28 cellular contexts compared by ENCODE assay signal in the genomic region with DNA sequence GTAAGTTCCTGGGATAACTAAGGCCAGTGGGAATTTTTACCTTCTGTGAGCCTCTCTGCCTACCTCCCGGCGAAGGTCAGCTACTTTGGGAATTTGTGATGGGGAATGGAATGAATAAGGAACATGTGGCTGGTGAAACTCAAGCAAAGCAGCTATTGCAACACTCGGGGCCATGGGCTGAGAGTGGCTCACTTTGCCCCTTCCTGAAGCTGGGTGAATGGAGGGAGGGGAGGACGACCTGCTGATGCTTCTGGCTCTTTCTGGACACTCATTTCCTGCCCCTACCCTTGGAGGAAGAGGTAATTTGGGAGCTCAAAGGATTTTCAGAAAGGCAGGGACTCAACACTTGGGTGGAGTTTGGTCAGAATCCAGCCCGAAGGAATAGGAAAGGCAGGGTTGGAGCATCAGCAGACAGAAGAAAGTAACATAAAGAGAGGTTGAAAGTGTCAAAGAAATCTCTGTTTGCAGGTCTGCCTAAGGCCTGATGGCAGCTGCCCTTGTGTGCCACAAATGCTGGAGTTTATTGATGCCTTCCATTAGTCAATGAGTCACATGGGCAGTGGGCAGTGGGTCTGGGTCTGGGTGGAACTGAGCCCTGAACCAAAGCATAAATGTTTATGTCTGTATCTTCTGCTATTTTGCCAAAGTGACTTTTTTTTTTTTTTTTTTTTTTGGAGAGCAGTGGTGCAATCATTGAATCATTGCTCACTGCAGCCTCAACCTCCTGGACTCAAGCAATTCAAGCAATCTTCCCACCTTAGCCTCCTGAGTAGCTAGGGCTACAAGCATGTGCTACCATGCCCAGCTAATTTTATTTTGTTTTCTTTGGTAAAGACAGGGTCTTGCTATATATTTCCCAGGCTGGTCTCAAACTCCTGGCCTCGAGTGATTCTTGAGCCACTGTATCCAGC. TPM values are rescaled to one million over a fixed set of nuclear protein-coding genes. Genes with fewer than 3 reads are reported as not detected.
DNase-seq lines count a peak whose midpoint lies in the region; ATAC-seq and TF ChIP-seq lines count a peak whose summit lies in the region.
"Had no signal": no experiment of that assay in that cellular context is flagged by ENCODE, and none has a peak within 500 bp of the region (broad histone marks: within the 10 kb centered on the region; RNA-seq: fewer than 3 reads in every experiment).

No MANE protein-coding gene starts in this region.

- H4K8ac ChIP-seq in trophoblast cell (ENCODE audit: low read depth, low read length): no peak overlapping the region

- peak; percentile 38 for DNase-seq in GM23248
- peak; percentile 19 for DNase-seq in MV-4-11 (lab: John Stamatoyannopoulos, UW)
- DNase-seq in choroid plexus epithelial cell (ENCODE audit: low read depth): peak; percentile 27
- DNase-seq in trophoblast cell: peak; percentile 18 to 48
- no peak for DNase-seq in OCI-M2 (lab: John Stamatoyannopoulos, UW; ENCODE audit: unreplicated experiment)
- no peak for DNase-seq in natural killer cell treated with Interleukin-12 subunit alpha and Interleukin-12 subunit beta and Interleukin-15 and Interleukin-18, amount 100 ng/mL, for 72 hours (ENCODE audit: low spot score)
- DNase-seq: activated CD4-positive, alpha-beta memory T cell treated with anti-CD3 and anti-CD28 coated beads for 36 hours; activated T-cell treated with anti-CD3 and anti-CD28 coated beads for 4 hours; aorta; BE2C; DMS 273 treated with DMSO at 0.1 percent for 48 hours; GDM1; KG1; left colon; NCI-H1417 treated with DMSO at 0.1 percent for 48 hours; NCI-H748 treated with DMSO at 0.1 percent for 48 hours; PC-3; SIG-M5; stimulated activated CD4-positive, alpha-beta T cell treated with anti-CD3 and anti-CD28 coated beads, Interleukin-4, amount 100 ng/mL, for 1 hour; stimulated activated naive CD8-positive, alpha-beta T cell treated with anti-CD3 and anti-CD28 coated beads, Interleukin-15, amount 100 ng/mL, for 72 hours; T-helper 17 cell; WERI-Rb-1 had no signal

- no peaks in the 10 kb centered on the region for H3K9me3 Mint-ChIP-seq in natural killer cell treated with Interleukin-12 subunit alpha and Interleukin-12 subunit beta and Interleukin-15 and Interleukin-18, amount 100 ng/mL, for 72 hours
- H3K9me3 Mint-ChIP-seq: activated CD4-positive, alpha-beta memory T cell treated with anti-CD3 and anti-CD28 coated beads for 36 hours; stimulated activated naive CD8-positive, alpha-beta T cell treated with anti-CD3 and anti-CD28 coated beads, Interleukin-15, amount 100 ng/mL, for 72 hours; type B pancreatic cell had no signal

- H3K4me1 ChIP-seq in GM23248 (ENCODE audit: insufficient read depth): 0 out of 2 replicates have a peak, but pooled peaks cover 5% of the 10 kb centered on the region
- H3K4me1 ChIP-seq in trophoblast cell (ENCODE audit: control insufficient read depth in 1 of 2, insufficient read depth in 2 of 2, low read length in 2 of 2): no peaks in the 10 kb centered on the region
- H3K4me1 ChIP-seq: BE2C, gastroesophageal sphincter, prostate gland had no signal

- H3K4me3 ChIP-seq in GM23248: no peak overlapping the region
- no peak overlapping the region for H3K4me3 ChIP-seq in choroid plexus epithelial cell (ENCODE audit: low read depth, low read length)
- no peak overlapping the region for H3K4me3 ChIP-seq in trophoblast cell (ENCODE audit: low read depth, low read length)
- H3K4me3 ChIP-seq: gastroesophageal sphincter, prostate gland, smooth muscle cell had no signal

- H3K79me2 ChIP-seq in GM23248 (ENCODE audit: insufficient read depth): no peaks in the 10 kb centered on the region
- no peaks in the 10 kb centered on the region for H3K79me2 ChIP-seq in trophoblast cell (ENCODE audit: control insufficient read depth, insufficient read depth, low read length, poor library complexity)

- no peak for ATAC-seq in natural killer cell treated with Interleukin-12 subunit alpha and Interleukin-12 subunit beta and Interleukin-15 and Interleukin-18, amount 100 ng/mL, for 72 hours
- ATAC-seq in HG03439 (IDR thresholded peaks at IDR 0.05; ENCODE audit: unreplicated experiment): no peak
- ATAC-seq: gastroesophageal sphincter; left colon; PC-3; stimulated activated naive CD8-positive, alpha-beta T cell treated with anti-CD3 and anti-CD28 coated beads, Interleukin-15, amount 100 ng/mL, for 72 hours; T-helper 17 cell had no signal

- H2AFZ ChIP-seq in GM23248 (no peak overlapping the region), trophoblast cell (ENCODE audit: insufficient read depth, low read length, poor library complexity) (no peak overlapping the region)

- H3K27me3 Mint-ChIP-seq in natural killer cell treated with Interleukin-12 subunit alpha and Interleukin-12 subunit beta and Interleukin-15 and Interleukin-18, amount 100 ng/mL, for 72 hours: peaks cover 13 to 17% of the 10 kb centered on the region in 2 donors
- H3K27me3 Mint-ChIP-seq: activated CD4-positive, alpha-beta memory T cell treated with anti-CD3 and anti-CD28 coated beads for 36 hours; stimulated activated naive CD8-positive, alpha-beta T cell treated with anti-CD3 and anti-CD28 coated beads, Interleukin-15, amount 100 ng/mL, for 72 hours; T-helper 17 cell; type B pancreatic cell had no signal

- no peaks in the 10 kb centered on the region for H3K36me3 ChIP-seq in GM23248 (ENCODE audit: low read depth)
- H3K36me3 ChIP-seq in trophoblast cell (ENCODE audit: control insufficient read depth in 1 of 2, insufficient read depth in 2 of 2, low read length in 2 of 2): no peaks in the 10 kb centered on the region
- H3K36me3 ChIP-seq: BE2C, gastroesophageal sphincter, prostate gland, WERI-Rb-1 had no signal

- no peak overlapping the region for H3K14ac ChIP-seq in trophoblast cell (ENCODE audit: low read length)

- no peak overlapping the region for H3K27ac ChIP-seq in GM23248
- no peak overlapping the region for H3K27ac ChIP-seq in trophoblast cell (ENCODE audit: low read depth, low read length)
- H3K27ac ChIP-seq: gastroesophageal sphincter, prostate gland, WERI-Rb-1 had no signal

- no peak overlapping the region for H3K27ac Mint-ChIP-seq in natural killer cell treated with Interleukin-12 subunit alpha and Interleukin-12 subunit beta and Interleukin-15 and Interleukin-18, amount 100 ng/mL, for 72 hours
- H3K27ac Mint-ChIP-seq: activated CD4-positive, alpha-beta memory T cell treated with anti-CD3 and anti-CD28 coated beads for 36 hours; stimulated activated naive CD8-positive, alpha-beta T cell treated with anti-CD3 and anti-CD28 coated beads, Interleukin-15, amount 100 ng/mL, for 72 hours; T-helper 17 cell; type B pancreatic cell had no signal

- H3K9ac ChIP-seq in GM23248 (no peak overlapping the region), trophoblast cell (ENCODE audit: low read length) (peak overlapping the region; percentile 38)

- WGBS in GM23248 (ENCODE audit: low coverage in 1 of 2, low lambda C conversion rate in 2 of 2, missing lambda C conversion rate in 2 of 2), 2 experiments: 50 to 51% methylated on average over 6 of the region's 6 CpGs
- WGBS in trophoblast cell (ENCODE audit: extremely low coverage, insufficient coverage, insufficient read length): no CpG with 5 or more reads among the region's 6 CpGs

- H3K4me3 Mint-ChIP-seq in natural killer cell treated with Interleukin-12 subunit alpha and Interleukin-12 subunit beta and Interleukin-15 and Interleukin-18, amount 100 ng/mL, for 72 hours: no peak overlapping the region
- H3K4me3 Mint-ChIP-seq: activated CD4-positive, alpha-beta memory T cell treated with anti-CD3 and anti-CD28 coated beads for 36 hours; stimulated activated naive CD8-positive, alpha-beta T cell treated with anti-CD3 and anti-CD28 coated beads, Interleukin-15, amount 100 ng/mL, for 72 hours; T-helper 17 cell; type B pancreatic cell had no signal

- no peak overlapping the region for H2BK12ac ChIP-seq in trophoblast cell (ENCODE audit: low read length)

- H2AK5ac ChIP-seq in trophoblast cell (ENCODE audit: low read length): no peak overlapping the region

- H3K4me1 Mint-ChIP-seq in natural killer cell treated with Interleukin-12 subunit alpha and Interleukin-12 subunit beta and Interleukin-15 and Interleukin-18, amount 100 ng/mL, for 72 hours (ENCODE audit: low read depth in 2 of 2): no peaks in the 10 kb centered on the region
- H3K4me1 Mint-ChIP-seq: stimulated activated naive CD8-positive, alpha-beta T cell treated with anti-CD3 and anti-CD28 coated beads, Interleukin-15, amount 100 ng/mL, for 72 hours had no signal

- H3K9me3 ChIP-seq in GM23248 (ENCODE audit: low read depth): no peaks in the 10 kb centered on the region
- peaks cover 4% of the 10 kb centered on the region for H3K9me3 ChIP-seq in trophoblast cell (ENCODE audit: insufficient read depth, low read depth, low read length)
- H3K9me3 ChIP-seq: BE2C, gastroesophageal sphincter, prostate gland had no signal

- H3K4me2 ChIP-seq in GM23248 (ENCODE audit: unreplicated experiment) (no peak overlapping the region), trophoblast cell (ENCODE audit: low read length) (no peak overlapping the region)
- H3K4me2 ChIP-seq: smooth muscle cell had no signal

- no peak for TF ChIP-seq CTCF in choroid plexus epithelial cell (conservative IDR thresholded peaks at IDR 0.05; ENCODE audit: low read depth, low read length)

- H3K27me3 ChIP-seq in GM23248 (replicated peaks; ENCODE audit: insufficient read depth) (peaks cover 44% of the 10 kb centered on the region), trophoblast cell (ENCODE audit: insufficient read depth, low read length) (no peaks in the 10 kb centered on the region)
- H3K27me3 ChIP-seq: BE2C had no signal

- H3K18ac ChIP-seq in trophoblast cell (ENCODE audit: low read length): no peak overlapping the region

- no peak overlapping the region for H2BK5ac ChIP-seq in trophoblast cell (ENCODE audit: low read depth, low read length, poor library complexity)

- H4K12ac ChIP-seq in trophoblast cell (ENCODE audit: low read depth, low read length): no peak overlapping the region

- H4K91ac ChIP-seq in trophoblast cell (ENCODE audit: low read depth, low read length): no peak overlapping the region

- H3K9me2 ChIP-seq in GM23248 (ENCODE audit: insufficient read depth): no peaks in the 10 kb centered on the region

- H3K23ac ChIP-seq in trophoblast cell (ENCODE audit: low read length): peak overlapping the region; percentile 61

- in situ Hi-C loops in GM23248 (cut with MboI): no loop called here

- no peak overlapping the region for H3K4ac ChIP-seq in trophoblast cell (ENCODE audit: low read depth, low read length)

- no peaks in the 10 kb centered on the region for H4K20me1 ChIP-seq in GM23248 (ENCODE audit: insufficient read depth)

- H2BK120ac ChIP-seq in trophoblast cell (ENCODE audit: insufficient read depth, low read length, poor library complexity): no peak overlapping the region

- no peaks in the 10 kb centered on the region for H3K36me3 Mint-ChIP-seq in natural killer cell treated with Interleukin-12 subunit alpha and Interleukin-12 subunit beta and Interleukin-15 and Interleukin-18, amount 100 ng/mL, for 72 hours
- H3K36me3 Mint-ChIP-seq: type B pancreatic cell had no signal

- H3K79me1 ChIP-seq in trophoblast cell (ENCODE audit: low read length): no peaks in the 10 kb centered on the region

- H3F3A ChIP-seq in GM23248 (ENCODE audit: insufficient read depth): peaks cover 8% of the 10 kb centered on the region; the same call in 1 of the 2 replicates

RNA-seq across cellular contexts. Expression of gene LAMP3, which starts 12.4 kb away (rescaled TPM):
- 0.65 TPM in 1 of 2 replicates, not detected in the other for total RNA-seq in GM23248 (2014; rRNA removed; shearing (Covaris generic))
- polyA plus RNA-seq in GM23248 (2016; fragmentation: Nextera tagmentation; extraction: Ambion mirVana): 0.08 TPM in 1 of 2 replicates, not detected in the other
- 1.2 TPM in 2 replicates for polyA plus RNA-seq in trophoblast cell (2013)
- under 1 TPM; 0.36 to 0.70 TPM for total RNA-seq in natural killer cell treated with Interleukin-12 subunit alpha and Interleukin-12 subunit beta and Interleukin-15 and Interleukin-18, amount 100 ng/mL, for 72 hours
- polyA plus RNA-seq: neural cell had no signal

RNA-seq across cellular contexts. Expression of gene MCCC1, which starts 50.9 kb away (rescaled TPM):
- total RNA-seq in GM23248 (2014; rRNA removed; shearing (Covaris generic)): 20.4 and 22.3 TPM in 2 replicates
- 17.5 and 21.5 TPM in 2 replicates for polyA plus RNA-seq in GM23248 (2016; fragmentation: Nextera tagmentation; extraction: Ambion mirVana)
- 11.3 and 12.1 TPM in 2 replicates for polyA plus RNA-seq in trophoblast cell (2013)
- total RNA-seq in natural killer cell treated with Interleukin-12 subunit alpha and Interleukin-12 subunit beta and Interleukin-15 and Interleukin-18, amount 100 ng/mL, for 72 hours: 10 to 100 TPM; 31.5 to 34.0 TPM

Comparison
In these comparisons a context has a peak if more than half of its experiments do, and no peak if none do; other contexts are left out.
1. DNase-seq: peak in GM23248 (single experiment), MV-4-11 (single experiment), choroid plexus epithelial cell (single experiment) and trophoblast cell (2 of 2); none in OCI-M2 (single experiment) and natural killer cell treated with Interleukin-12 subunit alpha and Interleukin-12 subunit beta and Interleukin-15 and Interleukin-18, amount 100 ng/mL, for 72 hours (single experiment).